10 cellular contexts compared by ENCODE assay signal in the genomic region with DNA sequence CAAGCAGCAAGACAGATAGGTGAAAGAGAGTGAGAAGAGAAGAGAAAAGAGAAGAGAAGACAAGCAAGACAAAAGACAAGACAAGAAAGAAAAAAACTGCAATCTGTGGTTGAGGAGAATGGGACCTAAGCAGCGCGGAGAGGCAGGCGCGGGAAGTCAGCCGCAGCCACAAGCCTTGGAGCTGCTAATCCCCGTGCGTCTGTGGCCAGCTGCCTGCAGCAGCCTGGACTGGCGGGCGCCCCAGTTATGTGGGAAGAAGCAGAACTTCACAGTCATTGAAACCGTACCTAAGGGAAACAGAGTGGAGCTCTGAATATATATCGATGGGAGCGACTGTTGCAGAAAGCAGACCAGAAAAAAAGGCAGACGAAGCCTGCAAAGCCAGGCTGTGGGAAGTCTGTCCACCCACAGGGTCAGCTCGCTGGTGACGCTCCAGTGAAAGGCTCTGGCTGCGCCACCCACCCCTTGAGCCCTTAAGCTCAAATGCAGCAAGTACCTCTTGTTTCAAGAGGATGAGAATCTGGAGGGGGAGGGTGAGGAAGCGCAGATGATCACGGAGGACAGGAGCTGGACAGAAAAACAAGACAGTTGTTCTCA. TPM values are rescaled to one million over a fixed set of nuclear protein-coding genes. Genes with fewer than 3 reads are reported as not detected.
A peak's percentile ranks its signal among the peaks of the same experiment; 100 is the strongest.
DNase-seq lines count a peak whose midpoint lies in the region; ATAC-seq and TF ChIP-seq lines count a peak whose summit lies in the region.
"Had no signal": no experiment of that assay in that cellular context is flagged by ENCODE, and none has a peak within 500 bp of the region (broad histone marks: within the 10 kb centered on the region; RNA-seq: fewer than 3 reads in every experiment).

No MANE protein-coding gene starts in this region.

- no peaks in the 10 kb centered on the region for H3K9me3 ChIP-seq in OCI-LY7 (ENCODE audit: low read length)

- no peak for TF ChIP-seq CTCF in cardiac fibroblast (IDR thresholded peaks at IDR 0.05; ENCODE audit: low read depth, low read length)
- TF ChIP-seq CTCF in OCI-LY7 (conservative IDR thresholded peaks at IDR 0.05; ENCODE audit: low read length) = no peak

- no peak overlapping the region for H4K8ac ChIP-seq in mesendoderm (ENCODE audit: low read depth, low read length)

- H3K56ac ChIP-seq in mesendoderm (ENCODE audit: low read length) = no peak overlapping the region

- H3K23ac ChIP-seq in mesendoderm (ENCODE audit: low read length) = no peak overlapping the region

- H3K4me2 ChIP-seq in mesendoderm (ENCODE audit: low read length) = no peak overlapping the region
- H3K4me2 ChIP-seq in OCI-LY7 (ENCODE audit: low read length) = no peak overlapping the region

- H3K4ac ChIP-seq in mesendoderm (ENCODE audit: low read depth, low read length) = no peak overlapping the region

- H3K4me1 ChIP-seq in mesendoderm (ENCODE audit: control insufficient read depth, low read depth, low read length) = no peaks in the 10 kb centered on the region
- no peaks in the 10 kb centered on the region for H3K4me1 ChIP-seq in OCI-LY7 (ENCODE audit: insufficient read depth, low read length, poor library complexity, severe bottlenecking)

- no peak overlapping the region for H3K9ac ChIP-seq in mesendoderm (ENCODE audit: low read length)

- H4K20me1 ChIP-seq in OCI-LY7 (ENCODE audit: insufficient read depth, low read length) = no peaks in the 10 kb centered on the region

- ATAC-seq in HG03521 (IDR thresholded peaks at IDR 0.05; ENCODE audit: unreplicated experiment) = no peak
- no peak for ATAC-seq in GM18511 (IDR thresholded peaks at IDR 0.05; ENCODE audit: unreplicated experiment)

- in situ Hi-C loops in KBM-7 (cut with MboI; ENCODE audit: low pct_unique_long_range_greater_than_20kb, low sequenced_read_pairs) = no loop called here

- no peak overlapping the region for H2BK120ac ChIP-seq in mesendoderm (ENCODE audit: low read depth, low read length)

- no peak overlapping the region for H2BK5ac ChIP-seq in mesendoderm (ENCODE audit: low read length)

- no peaks in the 10 kb centered on the region for H3K79me1 ChIP-seq in mesendoderm (ENCODE audit: low read length)

- no CpG with 5 or more reads among the region's 18 CpGs for WGBS in mesendoderm (ENCODE audit: extremely low coverage, insufficient coverage, low lambda C conversion rate)

- CTCF ChIA-PET in OCI-LY7 (lab: Charles Lee; ENCODE audit: unreplicated experiment) = no interaction called here

- POLR2A ChIA-PET in OCI-LY7 (lab: Charles Lee) = no interaction called here

- H3K18ac ChIP-seq in mesendoderm (ENCODE audit: low read length) = no peak overlapping the region

- no peak overlapping the region for H2AFZ ChIP-seq in OCI-LY7 (ENCODE audit: low read length)

- no peak overlapping the region for H3K27ac ChIP-seq in mesendoderm (ENCODE audit: low read depth, low read length)
- H3K27ac ChIP-seq in OCI-LY7 (ENCODE audit: low read depth, low read length, poor library complexity, severe bottlenecking) = no peak overlapping the region

- no peaks in the 10 kb centered on the region for H3K9me2 ChIP-seq in OCI-LY7 (ENCODE audit: insufficient read depth, low read length)

- no TSS peak for BruUV-seq in OCI-LY7 (replicated peaks; lab: Mats Ljungman, UMichigan)

- H2BK15ac ChIP-seq in mesendoderm (replicated peaks; ENCODE audit: low read depth) = no peak overlapping the region

- peak; percentile 42 for DNase-seq in AG20443 (ENCODE audit: low spot score)
- DNase-seq in KBM-7 = peak; percentile 45
- peak; percentile 8 to 30 for DNase-seq in cardiac fibroblast (ENCODE audit: low read depth in 2 of 2)
- DNase-seq in mesendoderm = peak; percentile 15
- DNase-seq in OCI-LY7 (ENCODE audit: low spot score) = no peak
- no peak for DNase-seq in RPMI8226
- DNase-seq: naive B cell, NCI-H146 had no signal

- H3K4me3 ChIP-seq in cardiac fibroblast (replicated peaks in 1 of 2; ENCODE audit: low read depth in 2 of 2, low read length in 2 of 2) = no peak overlapping the region
- H3K4me3 ChIP-seq in mesendoderm (ENCODE audit: low read length) = no peak overlapping the region
- no peak overlapping the region for H3K4me3 ChIP-seq in OCI-LY7 (ENCODE audit: low read depth, low read length, poor library complexity, severe bottlenecking)

- no peak overlapping the region for H2AK5ac ChIP-seq in mesendoderm (ENCODE audit: low read length)

- H4K5ac ChIP-seq in mesendoderm (ENCODE audit: low read length) = no peak overlapping the region

- no peaks in the 10 kb centered on the region for H3K27me3 ChIP-seq in mesendoderm (ENCODE audit: insufficient read depth, low read length, poor library complexity)

- H3K36me3 ChIP-seq in mesendoderm (ENCODE audit: control insufficient read depth, insufficient read depth, low read length) (no peaks in the 10 kb centered on the region), OCI-LY7 (ENCODE audit: insufficient read depth, low read length) (no peaks in the 10 kb centered on the region)

- intact Hi-C loops in OCI-LY7 (cut with micrococcal nuclease; ENCODE audit: unreplicated experiment) = no loop called here

- H3K79me2 ChIP-seq in mesendoderm (ENCODE audit: control insufficient read depth, insufficient read depth, low read length) = no peaks in the 10 kb centered on the region
- no peaks in the 10 kb centered on the region for H3K79me2 ChIP-seq in OCI-LY7 (ENCODE audit: insufficient read depth, low read depth, low read length)

RNA-seq across cellular contexts. Expression of a gene that starts 24.8 kb away (rescaled TPM):
- polyA plus RNA-seq in mesendoderm (2013, experiment 1 of 2) = 5.0 TPM
- polyA plus RNA-seq in mesendoderm (2013, experiment 2 of 2) = 5.0 TPM
- total RNA-seq in OCI-LY7 (2014; rRNA removed; shearing (Covaris generic)) = 0.59 TPM in 1 of 2 replicates, not detected in the other
- total RNA-seq in OCI-LY7 (2022) = not detected in 2 replicates

Comparison
In these comparisons a context has a peak if more than half of its experiments do, and no peak if none do; other contexts are left out.
1. DNase-seq: peak in AG20443 (single experiment), KBM-7 (single experiment), cardiac fibroblast (2 of 2) and mesendoderm (single experiment); none in OCI-LY7 (single experiment) and RPMI8226 (single experiment).